1 cellular context compared by ENCODE assay signal in genomic region chr16:3364774-3365427, GRCh38.
A peak's percentile ranks its signal among the peaks of the same experiment; 100 is the strongest.
TF ChIP-seq lines count a peak whose summit lies in the region.

No MANE protein-coding gene starts in this region.

TF ChIP-seq in HepG2, 621 proteins besides CTCF, POLR2A, EP300 and RAD21 (continued from another document and continues in another):
- peak; percentile 70; the same call in 1 of the 2 replicates for TF ChIP-seq ZHX2 (IDR thresholded peaks at IDR 0.05; ENCODE audit: low read depth)
- TF ChIP-seq ZHX2 (CRISPR knock-in tag; IDR thresholded peaks at IDR 0.05; ENCODE audit: borderline replicate concordance): no peak
- TF ChIP-seq MXI1 (IDR thresholded peaks at IDR 0.05; ENCODE audit: borderline replicate concordance, low read depth, low read length): peak; percentile 83; the same call in 1 of the 3 replicates
- no peak for TF ChIP-seq DBP (CRISPR knock-in tag; IDR thresholded peaks at IDR 0.05; ENCODE audit: not compliant biosample characterization)
- peak; percentile 83 for TF ChIP-seq ZFX (CRISPR knock-in tag; IDR thresholded peaks at IDR 0.05; ENCODE audit: low read depth)
- TF ChIP-seq TBX3 (IDR thresholded peaks at IDR 0.05; ENCODE audit: borderline replicate concordance): peak; percentile 20; the same call in 1 of the 2 replicates
- peak; percentile 94 for TF ChIP-seq GMEB1 (CRISPR knock-in tag; IDR thresholded peaks at IDR 0.05; ENCODE audit: borderline replicate concordance)
- TF ChIP-seq ZFY (CRISPR knock-in tag; IDR thresholded peaks at IDR 0.05): peak; percentile 71
- 0 out of 2 replicates have a peak, but pooled peaks have one; percentile 35 for TF ChIP-seq ZNF543 (CRISPR knock-in tag; IDR thresholded peaks at IDR 0.05)
- no peak for TF ChIP-seq PITX1 (CRISPR knock-in tag; IDR thresholded peaks at IDR 0.05)
- TF ChIP-seq ZNF280D (CRISPR knock-in tag; IDR thresholded peaks at IDR 0.05): no peak
- TF ChIP-seq ZNF512B (CRISPR knock-in tag; IDR thresholded peaks at IDR 0.05; ENCODE audit: borderline replicate concordance): no peak
- no peak for TF ChIP-seq RARA (CRISPR knock-in tag; IDR thresholded peaks at IDR 0.05)
- TF ChIP-seq MLX (CRISPR knock-in tag; IDR thresholded peaks at IDR 0.05): 0 out of 2 replicates have a peak, but pooled peaks have one; percentile 23
- peak; percentile 81 for TF ChIP-seq DRAP1 (CRISPR knock-in tag; IDR thresholded peaks at IDR 0.05)
- 0 out of 2 replicates have a peak, but pooled peaks have one; percentile 14 for TF ChIP-seq CREBL2 (CRISPR knock-in tag; IDR thresholded peaks at IDR 0.05; ENCODE audit: borderline replicate concordance)
- no peak; the same call in 1 of the 2 replicates for TF ChIP-seq AHR (CRISPR knock-in tag; IDR thresholded peaks at IDR 0.05)
- peak; percentile 55 for TF ChIP-seq YY1 (IDR thresholded peaks at IDR 0.05; ENCODE audit: insufficient read depth, insufficient replicate concordance, low read depth, low read length)
- TF ChIP-seq IRF1 (CRISPR knock-in tag; IDR thresholded peaks at IDR 0.05; ENCODE audit: low read depth): 0 out of 2 replicates have a peak, but pooled peaks have one; percentile 23
- TF ChIP-seq ZNF598 (CRISPR knock-in tag; IDR thresholded peaks at IDR 0.05; ENCODE audit: borderline replicate concordance): no peak
- TF ChIP-seq ZNF605 (CRISPR knock-in tag; IDR thresholded peaks at IDR 0.05): peak; percentile 90
- no peak for TF ChIP-seq ISX (CRISPR knock-in tag; conservative IDR thresholded peaks at IDR 0.05)
- TF ChIP-seq ZNF362 (CRISPR knock-in tag; IDR thresholded peaks at IDR 0.05; ENCODE audit: borderline replicate concordance): no peak
- peak; percentile 37; the same call in 1 of the 2 replicates for TF ChIP-seq ISL2 (CRISPR knock-in tag; IDR thresholded peaks at IDR 0.05)
- 0 out of 2 replicates have a peak, but pooled peaks have one; percentile 24 for TF ChIP-seq GATA4 (IDR thresholded peaks at IDR 0.05; ENCODE audit: borderline replicate concordance, low read depth)
- 0 out of 2 replicates have a peak, but pooled peaks have one; percentile 41 for TF ChIP-seq ARNTL (CRISPR knock-in tag; IDR thresholded peaks at IDR 0.05)
- no peak for TF ChIP-seq PBX3 (CRISPR knock-in tag; IDR thresholded peaks at IDR 0.05; ENCODE audit: borderline replicate concordance)
- peak; percentile 12; the same call in 1 of the 2 replicates for TF ChIP-seq ZNF230 (CRISPR knock-in tag; IDR thresholded peaks at IDR 0.05)
- no peak for TF ChIP-seq HMG20A (CRISPR knock-in tag; IDR thresholded peaks at IDR 0.05; ENCODE audit: borderline replicate concordance)
- TF ChIP-seq UBTF (CRISPR knock-in tag; IDR thresholded peaks at IDR 0.05): 0 out of 2 replicates have a peak, but pooled peaks have one; percentile 16
- TF ChIP-seq SETDB1 (CRISPR knock-in tag; IDR thresholded peaks at IDR 0.05; ENCODE audit: borderline replicate concordance): no peak
- no peak for TF ChIP-seq ZNF768 (CRISPR knock-in tag; IDR thresholded peaks at IDR 0.05)
- peak; percentile 88 for TF ChIP-seq GABPA (IDR thresholded peaks at IDR 0.05; ENCODE audit: low read depth, low read length)
- TF ChIP-seq GABPA (CRISPR knock-in tag; IDR thresholded peaks at IDR 0.05; ENCODE audit: low read depth): peak; percentile 95
